ENCODE assay signal across 19 cellular contexts in the genomic region with DNA sequence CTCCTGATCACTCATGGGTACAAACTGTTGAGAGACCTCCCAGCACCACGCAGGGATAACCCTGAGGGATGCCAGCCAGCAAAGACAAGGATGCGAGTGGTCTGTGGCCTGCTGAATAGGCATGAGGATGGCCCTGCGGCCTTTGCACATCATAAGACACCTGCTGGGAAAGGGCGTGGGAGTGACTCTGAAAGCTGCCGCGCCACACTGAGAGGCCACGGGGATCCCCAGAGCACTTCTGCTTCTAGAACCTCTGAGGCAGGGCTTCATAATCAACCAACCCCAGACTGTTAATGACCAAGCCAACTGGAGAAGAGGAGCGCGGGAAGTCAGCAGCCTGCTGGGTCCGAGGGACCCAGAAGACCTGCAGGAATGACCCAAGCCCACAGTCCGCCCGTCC.
"Had no signal": no experiment of that assay in that cellular context is flagged by ENCODE, and none has a peak within 500 bp of the region (broad histone marks: within the 10 kb centered on the region; RNA-seq: fewer than 3 reads in every experiment).

No MANE protein-coding gene starts in this region.

- H3K36me3 ChIP-seq: colonic mucosa, prostate gland, sigmoid colon, spleen, thoracic aorta, transverse colon, upper lobe of right lung, uterus had no signal

- H3K9me3 Mint-ChIP-seq: dendritic cell treated with granulocyte-macrophage colony-stimulating factor and Interleukin-4, amounts not matched to agents 40 ng/mL and 50 ng/mL, for 4 days; memory B cell; natural killer cell treated with Interleukin-12 subunit alpha and Interleukin-12 subunit beta and Interleukin-15 and Interleukin-18, amount 100 ng/mL, for 72 hours; neural crest cell; stimulated activated memory B cell treated with anti-CD40 and anti-IgM and Interleukin-4, amounts not matched to agents 10 μg/mL and 1 μg/mL and 100 μg/mL, for 72 hours; stimulated activated naive CD8-positive, alpha-beta T cell treated with anti-CD3 and anti-CD28 coated beads, Interleukin-15, Interleukin-2, amounts not matched to agents 100 ng/mL and 50 ng/mL, for 24 hours had no signal

- H3K36me3 Mint-ChIP-seq: memory B cell; natural killer cell treated with Interleukin-12 subunit alpha and Interleukin-12 subunit beta and Interleukin-15 and Interleukin-18, amount 100 ng/mL, for 72 hours; stimulated activated memory B cell treated with anti-CD40 and anti-IgM and Interleukin-4, amounts not matched to agents 10 μg/mL and 1 μg/mL and 100 μg/mL, for 72 hours had no signal

- H3K4me3 ChIP-seq: colonic mucosa, esophagus muscularis mucosa, lung, prostate gland, sigmoid colon, spleen, thoracic aorta, transverse colon, upper lobe of right lung, uterus had no signal

- H3K27me3 ChIP-seq: colonic mucosa, esophagus muscularis mucosa, sigmoid colon, transverse colon, upper lobe of right lung, uterus had no signal

- H3K4me1 ChIP-seq: prostate gland, uterus had no signal

- H3K4me3 Mint-ChIP-seq: dendritic cell treated with granulocyte-macrophage colony-stimulating factor and Interleukin-4, amounts not matched to agents 40 ng/mL and 50 ng/mL, for 4 days; memory B cell; natural killer cell treated with Interleukin-12 subunit alpha and Interleukin-12 subunit beta and Interleukin-15 and Interleukin-18, amount 100 ng/mL, for 72 hours; neural crest cell; stimulated activated memory B cell treated with anti-CD40 and anti-IgM and Interleukin-4, amounts not matched to agents 10 μg/mL and 1 μg/mL and 100 μg/mL, for 72 hours; stimulated activated naive CD8-positive, alpha-beta T cell treated with anti-CD3 and anti-CD28 coated beads, Interleukin-15, Interleukin-2, amounts not matched to agents 100 ng/mL and 50 ng/mL, for 24 hours had no signal

- H3K9me3 ChIP-seq: colonic mucosa, esophagus muscularis mucosa, prostate gland, sigmoid colon, spleen, thoracic aorta, transverse colon, upper lobe of right lung, uterus had no signal

- H3K4me1 Mint-ChIP-seq: memory B cell; stimulated activated memory B cell treated with anti-CD40 and anti-IgM and Interleukin-4, amounts not matched to agents 10 μg/mL and 1 μg/mL and 100 μg/mL, for 72 hours had no signal

- DNase-seq: colonic mucosa; effector memory CD4-positive, alpha-beta T cell; foreskin melanocyte; sigmoid colon; spleen; stimulated activated CD4-positive, alpha-beta T cell treated with anti-CD3 and anti-CD28 coated beads, Interleukin-4, amount 100 ng/mL, for 4 hours; transverse colon; uterus had no signal

- H3K27ac ChIP-seq: colonic mucosa, esophagus muscularis mucosa, prostate gland, sigmoid colon, spleen, thoracic aorta, transverse colon, upper lobe of right lung, uterus had no signal

- H3K27ac Mint-ChIP-seq: dendritic cell treated with granulocyte-macrophage colony-stimulating factor and Interleukin-4, amounts not matched to agents 40 ng/mL and 50 ng/mL, for 4 days; memory B cell; natural killer cell treated with Interleukin-12 subunit alpha and Interleukin-12 subunit beta and Interleukin-15 and Interleukin-18, amount 100 ng/mL, for 72 hours; stimulated activated memory B cell treated with anti-CD40 and anti-IgM and Interleukin-4, amounts not matched to agents 10 μg/mL and 1 μg/mL and 100 μg/mL, for 72 hours; stimulated activated naive CD8-positive, alpha-beta T cell treated with anti-CD3 and anti-CD28 coated beads, Interleukin-15, Interleukin-2, amounts not matched to agents 100 ng/mL and 50 ng/mL, for 24 hours had no signal

- ATAC-seq: natural killer cell treated with Interleukin-12 subunit alpha and Interleukin-12 subunit beta and Interleukin-15 and Interleukin-18, amount 100 ng/mL, for 72 hours; stimulated activated memory B cell treated with anti-CD40 and anti-IgM and Interleukin-4, amounts not matched to agents 10 μg/mL and 1 μg/mL and 100 μg/mL, for 72 hours had no signal
